9 cellular contexts compared by ENCODE assay signal in the genomic region with DNA sequence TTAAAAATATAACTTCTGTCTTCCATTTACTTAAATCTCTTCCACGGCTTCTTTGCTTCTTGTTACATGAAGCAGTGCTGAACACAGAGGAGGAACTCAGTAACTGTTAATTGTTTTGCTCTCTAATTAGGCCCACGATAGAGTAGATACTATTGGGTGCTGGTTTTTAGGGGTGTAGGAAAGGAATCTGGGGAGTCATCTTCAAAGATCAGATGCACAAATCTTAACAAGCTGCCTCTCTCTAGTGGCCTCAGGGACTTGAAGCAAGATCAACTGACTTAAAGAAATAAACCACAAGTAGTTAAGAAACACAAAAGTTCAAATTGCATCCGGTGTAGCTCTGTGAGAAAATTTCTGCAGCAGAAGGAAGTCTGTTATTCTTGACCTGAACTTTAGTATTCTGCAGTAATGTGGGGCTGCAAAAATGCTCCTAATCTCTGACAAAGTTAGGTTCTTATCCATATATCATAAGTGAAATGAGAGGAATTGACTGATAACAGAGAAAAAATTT. TPM values are rescaled to one million over a fixed set of nuclear protein-coding genes. Genes with fewer than 3 reads are reported as not detected.
DNase-seq lines count a peak whose midpoint lies in the region; ATAC-seq and TF ChIP-seq lines count a peak whose summit lies in the region.
"Had no signal": no experiment of that assay in that cellular context is flagged by ENCODE, and none has a peak within 500 bp of the region (broad histone marks: within the 10 kb centered on the region; RNA-seq: fewer than 3 reads in every experiment).

No MANE protein-coding gene starts in this region.

- CTCF ChIA-PET in T-cell (lab: Charles Lee): no interaction called here

- POLR2A ChIA-PET in T-cell (lab: Charles Lee): interaction anchor here in 1 of 2 donors (0.6 kb wide), 1 partner anchor 503 kb away, joined by 4 read pairs; no protein-coding TSS in a partner anchor

- ATAC-seq in activated CD4-positive, CD25-positive, alpha-beta regulatory T cell treated with anti-CD3 and anti-CD28 coated beads, Interleukin-2, amount 50 U/mL, for 24 hours: peak; percentile 48 to 60
- peak; percentile 89 for ATAC-seq in HG03066 (IDR thresholded peaks at IDR 0.05; ENCODE audit: low read depth, unreplicated experiment)
- ATAC-seq in T-cell (replicated peaks in 1 of 4): peak; percentile 76 to 84 (median 81)

- DNase-seq in activated CD4-positive, CD25-positive, alpha-beta regulatory T cell treated with anti-CD3 and anti-CD28 coated beads, Interleukin-2, amount 50 U/mL, for 72 hours: no peak
- DNase-seq in T-cell (peak in 6 of 34 experiments; percentile 3 to 22 (median 8)), mesothelial cell of epicardium (ENCODE audit: low spot score in 2 of 2, unreplicated experiment in 2 of 2) (no peak), DMS53 (lab: John Stamatoyannopoulos, UW) (no peak), occipital lobe (lab: John Stamatoyannopoulos, UW) (no peak), NCI-H748 (lab: John Stamatoyannopoulos, UW; ENCODE audit: unreplicated experiment) (no peak)
- DNase-seq: right cardiac atrium had no signal

- TF ChIP-seq CTCF in mesothelial cell of epicardium (IDR thresholded peaks at IDR 0.05; ENCODE audit: unreplicated experiment): no peak

- peaks cover 0 to 13% (median 11%) of the 10 kb centered on the region in 3 donors for H3K9me3 Mint-ChIP-seq in T-cell
- peaks cover 19% of the 10 kb centered on the region for H3K9me3 Mint-ChIP-seq in mesothelial cell of epicardium

- H3K27me3 Mint-ChIP-seq in T-cell: no peaks in the 10 kb centered on the region
- H3K27me3 Mint-ChIP-seq in mesothelial cell of epicardium (ENCODE audit: low read depth): peaks cover 5% of the 10 kb centered on the region

- H3K36me3 Mint-ChIP-seq in T-cell (no peaks in the 10 kb centered on the region), mesothelial cell of epicardium (peaks cover 3% of the 10 kb centered on the region)

- H3K27ac Mint-ChIP-seq in T-cell (peak overlapping the region; percentile 92 to 94), mesothelial cell of epicardium (peak overlapping the region; percentile 85)

- H3K4me1 Mint-ChIP-seq in T-cell (peaks cover 77 to 85% (median 78%) of the 10 kb centered on the region in 3 donors), mesothelial cell of epicardium (peaks cover 32% of the 10 kb centered on the region)

- peak overlapping the region; percentile 35 to 70 (median 37) for H3K4me3 Mint-ChIP-seq in T-cell
- H3K4me3 Mint-ChIP-seq in mesothelial cell of epicardium: no peak overlapping the region

RNA-seq across cellular contexts. Expression of a gene that starts 51.6 kb away (rescaled TPM):
- total RNA-seq in T-cell (1 to 10 TPM; 1.7 to 5.6 (median 4.4) TPM), mesothelial cell of epicardium (11.8 to 13.4 TPM (median 12.6 TPM) in 3 replicates), occipital lobe (33.4 TPM)
